10 cellular contexts compared by ENCODE assay signal in the genomic region with DNA sequence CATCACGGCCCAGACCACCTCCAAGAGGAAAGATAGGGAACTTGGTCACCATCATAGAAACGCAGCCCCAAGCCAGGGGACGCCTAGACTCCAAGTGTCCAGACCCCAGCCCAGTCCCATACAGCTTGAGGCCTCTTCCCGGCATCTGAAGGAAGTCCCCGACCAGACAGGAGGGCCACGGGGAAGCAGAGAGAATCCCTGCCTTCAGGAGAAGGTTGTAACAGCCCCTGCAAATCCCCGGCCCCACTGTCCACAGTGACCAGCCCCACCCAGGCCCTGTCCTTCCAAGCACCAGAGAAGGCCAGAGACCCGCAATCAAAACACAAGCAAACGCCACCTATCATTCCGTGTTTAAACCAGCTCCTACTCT. TPM values are rescaled to one million over a fixed set of nuclear protein-coding genes. Genes with fewer than 3 reads are reported as not detected.
DNase-seq lines count a peak whose midpoint lies in the region; ATAC-seq and TF ChIP-seq lines count a peak whose summit lies in the region.
"Had no signal": no experiment of that assay in that cellular context is flagged by ENCODE, and none has a peak within 500 bp of the region (broad histone marks: within the 10 kb centered on the region; RNA-seq: fewer than 3 reads in every experiment).

No MANE protein-coding gene starts in this region.

- peak overlapping the region; percentile 10 to 20 for H3K27ac Mint-ChIP-seq in effector memory CD8-positive, alpha-beta T cell

- intact Hi-C loops in sigmoid colon (cut with DNase I): loop anchor here (5.0 to 10.0 kb wide), 2 partner anchors 246 to 282 kb away; no protein-coding TSS in a partner anchor

- no peaks in the 10 kb centered on the region for H4K20me1 ChIP-seq in SK-N-SH (ENCODE audit: insufficient read depth)

- no peak overlapping the region for H3K18ac ChIP-seq in neuronal stem cell (ENCODE audit: low read length)

- WGBS in SK-N-SH (ENCODE audit: low lambda C conversion rate): 97% methylated on average over 6 of the region's 10 CpGs
- 86 to 87% methylated on average over 10 of the region's 10 CpGs for WGBS in sigmoid colon, 2 donors
- WGBS in neuronal stem cell (ENCODE audit: extremely low coverage in 2 of 2, insufficient read length in 2 of 2, insufficient replicate concordance in 1 of 2), 2 donors: no CpG with 5 or more reads among the region's 10 CpGs

- H3K4me1 ChIP-seq in SK-N-SH (ENCODE audit: control insufficient read depth in 1 of 2, insufficient read depth in 2 of 2, low read depth in 1 of 2, low read length in 1 of 2): peaks cover 0 to 36% of the 10 kb centered on the region in 2 experiments; a peak in 1 of 4 replicates
- H3K4me1 ChIP-seq in Peyer's patch: peaks cover 0 to 30% (median 14%) of the 10 kb centered on the region in 4 donors
- H3K4me1 ChIP-seq in sigmoid colon: peaks cover 0 to 25% (median 19%) of the 10 kb centered on the region in 4 donors
- H3K4me1 ChIP-seq in neuronal stem cell (ENCODE audit: control insufficient read depth in 2 of 2, insufficient read depth in 1 of 2, low read depth in 1 of 2, low read length in 2 of 2): peaks cover 10 to 12% of the 10 kb centered on the region in 2 donors

- H3K23ac ChIP-seq in neuronal stem cell (ENCODE audit: low read depth, low read length, poor library complexity): no peak overlapping the region

- H2AFZ ChIP-seq in SK-N-SH (ENCODE audit: low read depth) (no peak overlapping the region; the same call in 1 of the 2 replicates), neuronal stem cell (ENCODE audit: low read length) (no peak overlapping the region)

- H3K9me3 ChIP-seq in SK-N-SH (no peaks in the 10 kb centered on the region), Peyer's patch (no peaks in the 10 kb centered on the region), sigmoid colon (no peaks in the 10 kb centered on the region), neuronal stem cell (replicated peaks in 1 of 2; ENCODE audit: control insufficient read depth in 2 of 2, insufficient read depth in 1 of 2, low read depth in 1 of 2, low read length in 2 of 2) (no peaks in the 10 kb centered on the region)

- H3K9me2 ChIP-seq in SK-N-SH: no peaks in the 10 kb centered on the region

- no peak overlapping the region for H2BK15ac ChIP-seq in neuronal stem cell (ENCODE audit: low read length)

- H3K79me1 ChIP-seq in neuronal stem cell (ENCODE audit: low read depth, low read length): peaks cover 22% of the 10 kb centered on the region

- H3K36me3 Mint-ChIP-seq in effector memory CD8-positive, alpha-beta T cell (ENCODE audit: insufficient read depth): no peaks in the 10 kb centered on the region

- H3K27me3 Mint-ChIP-seq in effector memory CD8-positive, alpha-beta T cell: no peaks in the 10 kb centered on the region

- H2AK5ac ChIP-seq in neuronal stem cell (ENCODE audit: low read depth, low read length): no peak overlapping the region

- no peak for TF ChIP-seq CTCF in SK-N-SH (IDR thresholded peaks at IDR 0.05)
- no peak for TF ChIP-seq CTCF in Peyer's patch (IDR thresholded peaks at IDR 0.05)
- TF ChIP-seq CTCF in sigmoid colon (IDR thresholded peaks at IDR 0.05): no peak
- no peak for TF ChIP-seq CTCF in GM10248 (IDR thresholded peaks at IDR 0.05; ENCODE audit: control extremely low read depth, extremely low read depth, low read depth, missing control alignments)

- H3K4me2 ChIP-seq in SK-N-SH (peak overlapping the region; percentile 94), neuronal stem cell (ENCODE audit: insufficient read depth, low read length, poor library complexity, severe bottlenecking) (no peak overlapping the region)

- TF ChIP-seq POLR2A in Peyer's patch (IDR thresholded peaks at IDR 0.05): no peak
- no peak for TF ChIP-seq POLR2A in sigmoid colon (IDR thresholded peaks at IDR 0.05)

- H3K4me3 Mint-ChIP-seq in effector memory CD8-positive, alpha-beta T cell: peak overlapping the region; percentile 67 to 73

- no peak overlapping the region for H3K4ac ChIP-seq in neuronal stem cell (ENCODE audit: low read length)

- no peak overlapping the region for H3K9ac ChIP-seq in SK-N-SH
- H3K9ac ChIP-seq in neuronal stem cell (ENCODE audit: low read depth, low read length, poor library complexity): no peak overlapping the region

- no peak for ATAC-seq in SK-N-SH treated with all-trans-retinoic acid at 6 μM for 48 hours
- no peak for ATAC-seq in effector memory CD8-positive, alpha-beta T cell (replicated peaks)

- H3K36me3 ChIP-seq in SK-N-SH (replicated peaks in 1 of 2; ENCODE audit: control insufficient read depth in 1 of 2, insufficient read depth in 2 of 2, low read length in 1 of 2) (peaks cover 0 to 12% of the 10 kb centered on the region in 2 experiments), Peyer's patch (no peaks in the 10 kb centered on the region), sigmoid colon (no peaks in the 10 kb centered on the region), neuronal stem cell (replicated peaks in 1 of 2; ENCODE audit: control insufficient read depth in 2 of 2, insufficient read depth in 2 of 2, low read length in 2 of 2) (peaks cover 0 to 6% of the 10 kb centered on the region in 2 donors)
- H3K36me3 ChIP-seq: cardiac muscle cell had no signal

- no peaks in the 10 kb centered on the region for H3F3A ChIP-seq in SK-N-SH (replicated peaks; ENCODE audit: insufficient read depth)

- CTCF ChIA-PET in SK-N-SH (lab: Yijun Ruan, JAX): interaction anchor here (0.6 to 2.6 kb wide), 4 partner anchors 15 to 280 kb away, joined by 3 to 13 read pairs (median 4); no protein-coding TSS in a partner anchor
- CTCF ChIA-PET in GM10248 (lab: Yijun Ruan, JAX): no interaction called here

- H4K8ac ChIP-seq in neuronal stem cell (ENCODE audit: low read depth, low read length): no peak overlapping the region

- DNase-seq in SK-N-SH (peak; percentile 30), Peyer's patch (peak in 2 of 3 donors; percentile 39 to 45), sigmoid colon (peak; percentile 58), neuronal stem cell (ENCODE audit: low spot score) (no peak), GM10248 (ENCODE audit: extremely low spot score) (no peak), NCI-H748 (lab: John Stamatoyannopoulos, UW; ENCODE audit: unreplicated experiment) (no peak)
- no peak for DNase-seq in effector memory CD8-positive, alpha-beta T cell
- DNase-seq: NCI-H226 had no signal

- no peak overlapping the region for H4K91ac ChIP-seq in neuronal stem cell (ENCODE audit: low read depth, low read length, poor library complexity)

- H3K9me3 Mint-ChIP-seq in effector memory CD8-positive, alpha-beta T cell: no peaks in the 10 kb centered on the region

- H3K27me3 ChIP-seq in SK-N-SH (ENCODE audit: insufficient read depth) (no peaks in the 10 kb centered on the region), Peyer's patch (no peaks in the 10 kb centered on the region), sigmoid colon (no peaks in the 10 kb centered on the region), neuronal stem cell (ENCODE audit: control insufficient read depth in 3 of 3, insufficient read depth in 3 of 3, low read depth in 1 of 3, low read length in 3 of 3) (peaks cover 0 to 8% (median 0%) of the 10 kb centered on the region in 3 experiments)
- H3K27me3 ChIP-seq: cardiac muscle cell had no signal

- peak overlapping the region in 1 of 2 experiments; percentile 74; a peak in 1 of 4 replicates for H3K27ac ChIP-seq in SK-N-SH (ENCODE audit: low read depth in 2 of 2, low read length in 1 of 2)
- peak overlapping the region in 1 of 4 donors; percentile 92 for H3K27ac ChIP-seq in Peyer's patch
- H3K27ac ChIP-seq in sigmoid colon: no peak overlapping the region
- H3K27ac ChIP-seq in neuronal stem cell (replicated peaks; ENCODE audit: low read length): no peak overlapping the region
- H3K27ac ChIP-seq: cardiac muscle cell had no signal

- H3K14ac ChIP-seq in neuronal stem cell (ENCODE audit: low read length): no peak overlapping the region

- TF ChIP-seq RAD21 in SK-N-SH (IDR thresholded peaks at IDR 0.05; ENCODE audit: low read length): no peak

- H3K4me3 ChIP-seq in SK-N-SH (ENCODE audit: low read depth in 2 of 2, low read length in 1 of 2) (no peak overlapping the region; a peak in 1 of 4 replicates), Peyer's patch (no peak overlapping the region), sigmoid colon (no peak overlapping the region), neuronal stem cell (ENCODE audit: low read length in 2 of 2) (peak overlapping the region in 1 of 2 donors; percentile 6)

- no peak overlapping the region for H2BK5ac ChIP-seq in neuronal stem cell (ENCODE audit: low read length)

- peaks cover 0 to 6% of the 10 kb centered on the region in 2 donors for H3K4me1 Mint-ChIP-seq in effector memory CD8-positive, alpha-beta T cell (ENCODE audit: low read depth in 2 of 2)

- POLR2A ChIA-PET in SK-N-SH (lab: Yijun Ruan, JAX): interaction anchor here (1.1 kb wide), 1 partner anchor 18 kb away, joined by 3 read pairs; no protein-coding TSS in a partner anchor
- POLR2A ChIA-PET in GM10248 (lab: Yijun Ruan, JAX): no interaction called here

- TF ChIP-seq EP300 in SK-N-SH (IDR thresholded peaks at IDR 0.05; ENCODE audit: borderline replicate concordance in 1 of 2, low read depth in 1 of 2, low read length in 1 of 2) (no peak), sigmoid colon (IDR thresholded peaks at IDR 0.05) (no peak)

- H2BK120ac ChIP-seq in neuronal stem cell (ENCODE audit: low read depth, low read length): no peak overlapping the region

- no peak overlapping the region for H2BK12ac ChIP-seq in neuronal stem cell (ENCODE audit: low read length)

- H3K79me2 ChIP-seq in SK-N-SH (ENCODE audit: insufficient read depth): peaks cover 21% of the 10 kb centered on the region; the same call in 1 of the 2 replicates

TF ChIP-seq in SK-N-SH, 30 proteins besides CTCF, POLR2A, EP300 and RAD21:
- TF ChIP-seq TEAD4 (IDR thresholded peaks at IDR 0.05; ENCODE audit: borderline replicate concordance, insufficient read depth) (no peak), RFX5 (IDR thresholded peaks at IDR 0.05; ENCODE audit: low read length) (no peak), EZH2phosphoT487 (IDR thresholded peaks at IDR 0.05; ENCODE audit: borderline replicate concordance, low read depth) (no peak), CHD2 (IDR thresholded peaks at IDR 0.05; ENCODE audit: low read length, partially characterized antibody) (no peak)
TF ChIP-seq in SK-N-SH: peak in this region for 0.

TF ChIP-seq in SK-N-SH treated with all-trans-retinoic acid at 6 μM for 48 hours, 23 proteins besides CTCF, POLR2A, EP300 and RAD21 (continues in another document):
- TF ChIP-seq ZFP30 (CRISPR knock-in tag; IDR thresholded peaks at IDR 0.05) (no peak), PPARA (CRISPR knock-in tag; IDR thresholded peaks at IDR 0.05; ENCODE audit: borderline replicate concordance) (no peak), ZNF8 (CRISPR knock-in tag; IDR thresholded peaks at IDR 0.05) (no peak)

RNA-seq across cellular contexts. Expression of gene SLC19A1, which starts 1.7 kb away (rescaled TPM):
- polyA plus RNA-seq in SK-N-SH (2012; rRNA removed): 13.0 and 15.0 TPM in 2 replicates
- polyA plus RNA-seq in SK-N-SH (2012; cell fraction: cytosol; rRNA removed): 4.5 and 8.6 TPM in 2 replicates
- 21.6 and 27.3 TPM in 2 replicates for polyA plus RNA-seq in SK-N-SH (2012; cell fraction: nucleus; rRNA removed)
- 10 to 100 TPM; 10.7 to 70.8 (median 30.5) TPM for total RNA-seq in Peyer's patch
- 1 to 10 TPM; 2.1 to 6.4 (median 2.5) TPM for total RNA-seq in sigmoid colon
- polyA plus RNA-seq in sigmoid colon: 10 to 100 TPM in 1 of 3 donors, 1 to 10 TPM in 2; 1.8 to 10.7 (median 3.2) TPM
- 16.6 TPM for polyA plus RNA-seq in neuronal stem cell (2013, experiment 1 of 2)
- polyA plus RNA-seq in neuronal stem cell (2013, experiment 2 of 2): 16.2 TPM

Comparison
In these comparisons a context has a peak if more than half of its experiments do, and no peak if none do; other contexts are left out.
1. DNase-seq: peak in SK-N-SH (single experiment), Peyer's patch (2 of 3) and sigmoid colon (single experiment); none in effector memory CD8-positive, alpha-beta T cell (0 of 3), neuronal stem cell (single experiment), GM10248 (single experiment) and NCI-H748 (single experiment).